ENCODE assay signal across 32 cellular contexts in the genomic region with DNA sequence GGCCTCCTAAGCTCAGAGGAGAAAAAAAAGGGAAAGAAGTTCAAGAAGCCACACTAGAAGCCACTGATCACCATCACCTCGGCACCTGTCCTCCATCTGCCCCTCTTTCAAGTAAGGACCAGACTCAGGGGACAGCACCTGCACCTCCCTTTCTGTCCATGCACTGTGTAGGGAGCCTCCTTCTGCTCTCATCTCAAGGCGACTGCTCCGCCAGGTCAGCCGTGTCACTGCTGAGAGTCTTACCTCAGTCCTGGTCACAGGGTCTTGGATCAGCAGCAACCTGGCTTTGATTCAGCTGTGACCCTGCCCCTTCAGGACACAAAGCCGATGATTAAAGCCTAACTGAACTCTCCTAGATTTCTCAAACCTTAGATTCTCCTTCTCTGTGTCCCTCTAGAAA.
"Had no signal": no experiment of that assay in that cellular context is flagged by ENCODE, and none has a peak within 500 bp of the region (broad histone marks: within the 10 kb centered on the region; RNA-seq: fewer than 3 reads in every experiment).

No MANE protein-coding gene starts in this region.

- DNase-seq: activated CD4-positive, alpha-beta memory T cell treated with anti-CD3 and anti-CD28 coated beads for 36 hours; activated CD4-positive, alpha-beta T cell treated with anti-CD3 and anti-CD28 coated beads, Interleukin-2, amount 10 ng/mL, durations not matched to agents 24 days and 14 days; activated CD4-positive, CD25-positive, alpha-beta regulatory T cell treated with anti-CD3 and anti-CD28 coated beads, Interleukin-2, amount 50 U/mL, for 72 hours; activated gamma-delta T cell treated with Interleukin-2 at 50 U/mL for 16 hours; activated naive CD4-positive, alpha-beta T cell treated with anti-CD3 and anti-CD28 coated beads, Interleukin-2, amount 50 U/mL, for 16 hours; activated T-cell treated with anti-CD3 and anti-CD28 coated beads, Interleukin-2, amount 50 U/mL, for 4 hours; amniotic stem cell; brain microvascular endothelial cell; central memory CD4-positive, alpha-beta T cell; endodermal cell; left ventricle myocardium superior; natural killer cell; occipital lobe; right lobe of liver; stimulated activated CD4-positive, alpha-beta T cell treated with anti-CD3 and anti-CD28 coated beads, Interleukin-12 subunit alpha, Interleukin-12 subunit beta, amount 100 ng/mL, for 4 hours; stimulated activated CD4-positive, alpha-beta T cell treated with anti-CD3 and anti-CD28 coated beads, Interleukin-4, amount 100 ng/mL, for 1 hour; stimulated activated naive CD8-positive, alpha-beta T cell treated with anti-CD3 and anti-CD28 coated beads, Interleukin-15, amount 100 ng/mL, for 72 hours; substantia nigra; SW 1271; T-helper 9 cell had no signal

- H3K4me1 Mint-ChIP-seq: activated CD4-positive, alpha-beta T cell treated with anti-CD3 and anti-CD28 coated beads, Interleukin-2, amount 10 ng/mL, durations not matched to agents 24 days and 14 days; activated T-helper 17 cell treated with anti-CD3 and anti-CD28 coated beads, Interleukin-2, amount 50 U/mL, for 72 hours; endodermal cell; mesothelial cell of epicardium; natural killer cell; neural progenitor cell; stimulated activated effector memory CD8-positive, alpha-beta T cell treated with anti-CD3 and anti-CD28 coated beads, Interleukin-12 subunit alpha, Interleukin-12 subunit beta, amount 100 ng/mL, for 72 hours had no signal

- H3K9ac ChIP-seq: neural progenitor cell had no signal

- ATAC-seq: activated T-cell treated with anti-CD3 and anti-CD28 coated beads, Interleukin-2, amount 50 U/mL, for 4 hours; activated T-helper 17 cell treated with anti-CD3 and anti-CD28 coated beads, Interleukin-2, amount 50 U/mL, for 72 hours; left ventricle myocardium superior; natural killer cell; right lobe of liver; stimulated activated effector memory CD8-positive, alpha-beta T cell treated with anti-CD3 and anti-CD28 coated beads, Interleukin-12 subunit alpha, Interleukin-12 subunit beta, amount 100 ng/mL, for 72 hours; stimulated activated naive CD8-positive, alpha-beta T cell treated with anti-CD3 and anti-CD28 coated beads, Interleukin-15, amount 100 ng/mL, for 72 hours had no signal

- H3K9me3 ChIP-seq: right lobe of liver, tibial nerve had no signal

- H3K9me3 Mint-ChIP-seq: activated CD4-positive, alpha-beta memory T cell treated with anti-CD3 and anti-CD28 coated beads for 36 hours; activated CD4-positive, alpha-beta T cell treated with anti-CD3 and anti-CD28 coated beads, Interleukin-2, amount 10 ng/mL, durations not matched to agents 24 days and 14 days; activated T-cell treated with anti-CD3 and anti-CD28 coated beads, Interleukin-2, amount 50 U/mL, for 4 hours; activated T-helper 17 cell treated with anti-CD3 and anti-CD28 coated beads, Interleukin-2, amount 50 U/mL, for 72 hours; dendritic cell treated with granulocyte-macrophage colony-stimulating factor and Interleukin-4, amounts not matched to agents 40 ng/mL and 50 ng/mL, for 4 days; endodermal cell; natural killer cell; stimulated activated effector memory CD8-positive, alpha-beta T cell treated with anti-CD3 and anti-CD28 coated beads, Interleukin-12 subunit alpha, Interleukin-12 subunit beta, amount 100 ng/mL, for 72 hours; stimulated activated naive CD8-positive, alpha-beta T cell treated with anti-CD3 and anti-CD28 coated beads, Interleukin-15, amount 100 ng/mL, for 72 hours; T-helper 1 cell treated with Interleukin-12 subunit alpha and Interleukin-12 subunit beta and Interleukin-4 antibody, amounts not matched to agents 30 μg/mL and 1 μg/mL, for 36 hours had no signal

- H3K4me3 Mint-ChIP-seq: activated CD4-positive, alpha-beta memory T cell treated with anti-CD3 and anti-CD28 coated beads for 36 hours; activated CD4-positive, alpha-beta T cell treated with anti-CD3 and anti-CD28 coated beads, Interleukin-2, amount 10 ng/mL, durations not matched to agents 24 days and 14 days; activated T-cell treated with anti-CD3 and anti-CD28 coated beads, Interleukin-2, amount 50 U/mL, for 4 hours; activated T-helper 17 cell treated with anti-CD3 and anti-CD28 coated beads, Interleukin-2, amount 50 U/mL, for 72 hours; dendritic cell treated with granulocyte-macrophage colony-stimulating factor and Interleukin-4, amounts not matched to agents 40 ng/mL and 50 ng/mL, for 4 days; endodermal cell; mesothelial cell of epicardium; natural killer cell; neural progenitor cell; stimulated activated effector memory CD8-positive, alpha-beta T cell treated with anti-CD3 and anti-CD28 coated beads, Interleukin-12 subunit alpha, Interleukin-12 subunit beta, amount 100 ng/mL, for 72 hours; stimulated activated naive CD8-positive, alpha-beta T cell treated with anti-CD3 and anti-CD28 coated beads, Interleukin-15, amount 100 ng/mL, for 72 hours; T-helper 1 cell treated with Interleukin-12 subunit alpha and Interleukin-12 subunit beta and Interleukin-4 antibody, amounts not matched to agents 30 μg/mL and 1 μg/mL, for 36 hours had no signal

- H2AFZ ChIP-seq: neural progenitor cell had no signal

- H3K4me3 ChIP-seq: neural progenitor cell, right lobe of liver, skin epidermis, tibial nerve had no signal

- H3K27ac ChIP-seq: brain microvascular endothelial cell, neural progenitor cell, right lobe of liver, skin epidermis, tibial nerve had no signal

- H3K36me3 ChIP-seq: brain microvascular endothelial cell, neural progenitor cell, right lobe of liver, tibial nerve had no signal

- H3K27me3 ChIP-seq: right lobe of liver, tibial nerve had no signal

- H3K4me2 ChIP-seq: neural progenitor cell had no signal

- H3K36me3 Mint-ChIP-seq: activated CD4-positive, alpha-beta memory T cell treated with anti-CD3 and anti-CD28 coated beads for 36 hours; mesothelial cell of epicardium; natural killer cell; neural progenitor cell; stimulated activated effector memory CD8-positive, alpha-beta T cell treated with anti-CD3 and anti-CD28 coated beads, Interleukin-12 subunit alpha, Interleukin-12 subunit beta, amount 100 ng/mL, for 72 hours had no signal

- H3K27ac Mint-ChIP-seq: activated CD4-positive, alpha-beta memory T cell treated with anti-CD3 and anti-CD28 coated beads for 36 hours; activated CD4-positive, alpha-beta T cell treated with anti-CD3 and anti-CD28 coated beads, Interleukin-2, amount 10 ng/mL, durations not matched to agents 24 days and 14 days; activated T-helper 17 cell treated with anti-CD3 and anti-CD28 coated beads, Interleukin-2, amount 50 U/mL, for 72 hours; endodermal cell; mesothelial cell of epicardium; natural killer cell; neural progenitor cell; stimulated activated effector memory CD8-positive, alpha-beta T cell treated with anti-CD3 and anti-CD28 coated beads, Interleukin-12 subunit alpha, Interleukin-12 subunit beta, amount 100 ng/mL, for 72 hours; T-helper 1 cell treated with Interleukin-12 subunit alpha and Interleukin-12 subunit beta and Interleukin-4 antibody, amounts not matched to agents 30 μg/mL and 1 μg/mL, for 36 hours had no signal

- H3K4me1 ChIP-seq: neural progenitor cell, right lobe of liver, tibial nerve had no signal

- FAIRE-seq: astrocyte, frontal cortex, islet of Langerhans, TTC549 had no signal
